In genomic region chr16:70200063-70200462, GRCh38 we compare ENCODE assay signal across 6 cellular contexts. TPM values are rescaled to one million over a fixed set of nuclear protein-coding genes. Genes with fewer than 3 reads are reported as not detected.
"Had no signal": no experiment of that assay in that cellular context is flagged by ENCODE, and none has a peak within 500 bp of the region (broad histone marks: within the 10 kb centered on the region; RNA-seq: fewer than 3 reads in every experiment).

No MANE protein-coding gene starts in this region.

RNA-seq across cellular contexts. Expression of gene CLEC18C, which starts 26.5 kb away (rescaled TPM):
- total RNA-seq: osteocyte, pulmonary artery endothelial cell, right atrium auricular region, sigmoid colon had no signal
- polyA plus RNA-seq: naive thymus-derived CD8-positive, alpha-beta T cell; right cardiac atrium had no signal
